In genomic region chr3:183526838-183527420, GRCh38 we compare ENCODE assay signal across 13 cellular contexts. TPM values are rescaled to one million over a fixed set of nuclear protein-coding genes. Genes with fewer than 3 reads are reported as not detected.
DNase-seq lines count a peak whose midpoint lies in the region; ATAC-seq and TF ChIP-seq lines count a peak whose summit lies in the region.
"Had no signal": no experiment of that assay in that cellular context is flagged by ENCODE, and none has a peak within 500 bp of the region (broad histone marks: within the 10 kb centered on the region; RNA-seq: fewer than 3 reads in every experiment).

No MANE protein-coding gene starts in this region.

- WGBS in stomach, 5 donors: 87 to 93% (median 92%) methylated on average over 4 of the region's 4 CpGs
- 46 to 48% methylated on average over 4 of the region's 4 CpGs for WGBS in GM23248 (ENCODE audit: low coverage in 1 of 2, low lambda C conversion rate in 2 of 2, missing lambda C conversion rate in 2 of 2), 2 experiments

- no peaks in the 10 kb centered on the region for H3K27me3 ChIP-seq in stomach
- H3K27me3 ChIP-seq in GM23248 (replicated peaks; ENCODE audit: insufficient read depth): no peaks in the 10 kb centered on the region; the same call in 1 of the 2 replicates
- H3K27me3 ChIP-seq: upper lobe of left lung had no signal

- in situ Hi-C loops in GM23248 (cut with MboI): no loop called here

- no peak for TF ChIP-seq CTCF in stomach (IDR thresholded peaks at IDR 0.05)

- H3K79me2 ChIP-seq in GM23248 (ENCODE audit: insufficient read depth): no peaks in the 10 kb centered on the region

- H3K4me1 ChIP-seq in stomach (no peaks in the 10 kb centered on the region), GM23248 (ENCODE audit: insufficient read depth) (no peaks in the 10 kb centered on the region)

- H3K27ac ChIP-seq in stomach (peak overlapping the region in 2 of 5 donors; percentile 3 to 26), GM23248 (no peak overlapping the region)
- H3K27ac ChIP-seq: left ventricle myocardium inferior had no signal

- no peaks in the 10 kb centered on the region for H4K20me1 ChIP-seq in GM23248 (ENCODE audit: insufficient read depth)

- no peak for TF ChIP-seq POLR2A in stomach (IDR thresholded peaks at IDR 0.05)

- H3K4me3 ChIP-seq in stomach: no peak overlapping the region
- H3K4me3 ChIP-seq in GM23248: no peak overlapping the region
- H3K4me3 ChIP-seq: left ventricle myocardium inferior, upper lobe of left lung had no signal

- intact Hi-C loops in stomach (cut with DNase I; ENCODE audit: low total_unique reads): no loop called here

- no peaks in the 10 kb centered on the region for H3K9me2 ChIP-seq in GM23248 (ENCODE audit: insufficient read depth)

- H2AFZ ChIP-seq in GM23248: no peak overlapping the region

- H3F3A ChIP-seq in GM23248 (ENCODE audit: insufficient read depth): no peaks in the 10 kb centered on the region

- ATAC-seq in GM18511 (IDR thresholded peaks at IDR 0.05; ENCODE audit: unreplicated experiment) (peak; percentile 9), GM21528 (IDR thresholded peaks at IDR 0.05; ENCODE audit: low FRiP score, unreplicated experiment) (peak; percentile 9), HG03460 (IDR thresholded peaks at IDR 0.05; ENCODE audit: unreplicated experiment) (peak; percentile 18)

- peak; percentile 47 for DNase-seq in dermis blood vessel endothelial cell
- no peak for DNase-seq in stomach
- DNase-seq in HK-2 (ENCODE audit: unreplicated experiment): no peak
- DNase-seq in GM23248: no peak
- no peak for DNase-seq in stimulated activated naive CD4-positive, alpha-beta T cell (lab: John Stamatoyannopoulos, UW)
- DNase-seq: activated T-cell treated with anti-CD3 and anti-CD28 coated beads, Interleukin-2, amount 50 U/mL, for 1 hour; DMS79 treated with DMSO at 0.1 percent for 48 hours; left ventricle myocardium inferior; NCI-H748 treated with DMSO at 0.1 percent for 48 hours; upper lobe of left lung had no signal

- no peaks in the 10 kb centered on the region for H3K9me3 ChIP-seq in stomach
- H3K9me3 ChIP-seq in GM23248 (ENCODE audit: low read depth): no peaks in the 10 kb centered on the region
- H3K9me3 ChIP-seq: upper lobe of left lung had no signal

- no peak for TF ChIP-seq EP300 in stomach (IDR thresholded peaks at IDR 0.05)

- no peaks in the 10 kb centered on the region for H3K36me3 ChIP-seq in stomach
- no peaks in the 10 kb centered on the region for H3K36me3 ChIP-seq in GM23248 (ENCODE audit: low read depth)
- H3K36me3 ChIP-seq: left ventricle myocardium inferior, upper lobe of left lung had no signal

- H3K9ac ChIP-seq in GM23248: no peak overlapping the region

- H3K4me2 ChIP-seq in GM23248 (ENCODE audit: unreplicated experiment): no peak overlapping the region

RNA-seq across cellular contexts. Expression of gene KLHL6, which starts 28.6 kb away (rescaled TPM):
- total RNA-seq in dermis blood vessel endothelial cell: 5.1 and 8.2 TPM in 2 replicates
- 1 to 10 TPM in 3 of 5 donors, under 1 TPM in 2; 0.58 to 5.7 (median 3.5) TPM for total RNA-seq in stomach
- polyA plus RNA-seq in stomach: 1 to 10 TPM in 2 of 3 donors, under 1 TPM in 1; 0.76 to 1.8 (median 1.2) TPM
- total RNA-seq in GM23248 (2014; rRNA removed; shearing (Covaris generic)): not detected in 2 replicates
- not detected in 2 replicates for polyA plus RNA-seq in GM23248 (2016; fragmentation: Nextera tagmentation; extraction: Ambion mirVana)
